20 cellular contexts compared by ENCODE assay signal in genomic region chr4:86569103-86569870, GRCh38. TPM values are rescaled to one million over a fixed set of nuclear protein-coding genes. Genes with fewer than 3 reads are reported as not detected.
A peak's percentile ranks its signal among the peaks of the same experiment; 100 is the strongest.
DNase-seq lines count a peak whose midpoint lies in the region; ATAC-seq, FAIRE-seq and TF ChIP-seq lines count a peak whose summit lies in the region.
"Had no signal": no experiment of that assay in that cellular context is flagged by ENCODE, and none has a peak within 500 bp of the region (broad histone marks: within the 10 kb centered on the region; RNA-seq: fewer than 3 reads in every experiment).

No MANE protein-coding gene starts in this region.

- H4K5ac ChIP-seq in H9 (ENCODE audit: insufficient read length, low read depth, low read length) = no peak overlapping the region

- BruUV-seq in HepG2 (replicated peaks; lab: Mats Ljungman, UMichigan) = no TSS peak

- DNase-seq in HepG2 (ENCODE audit: low spot score) = no peak
- DNase-seq in right lobe of liver = no peak
- no peak for DNase-seq in H9
- DNase-seq in C1 segment of cervical spinal cord (lab: John Stamatoyannopoulos, UW) = no peak
- no peak for DNase-seq in stimulated activated naive B cell treated with anti-CD40 and anti-IgM and Interleukin-4, amounts not matched to agents 10 μg/mL and 1 μg/mL and 100 μg/mL, for 72 hours
- DNase-seq in HPDE6-E6E7 (ENCODE audit: extremely low spot score) = no peak
- DNase-seq: 8988T; activated CD8-positive, alpha-beta memory T cell treated with anti-CD3 and anti-CD28 coated beads for 24 hours; BE2C; midbrain; NCI-H1436 had no signal

- TF ChIP-seq POLR2A in HepG2 (IDR thresholded peaks at IDR 0.05; ENCODE audit: insufficient read depth in 1 of 2, low read depth in 2 of 2, low read length in 2 of 2) (no peak), right lobe of liver (IDR thresholded peaks at IDR 0.05) (no peak)

- H3K27me3 Mint-ChIP-seq in H9 (ENCODE audit: low read depth) = no peaks in the 10 kb centered on the region
- no peaks in the 10 kb centered on the region for H3K27me3 Mint-ChIP-seq in stimulated activated naive B cell treated with anti-CD40 and anti-IgM and Interleukin-4, amounts not matched to agents 10 μg/mL and 1 μg/mL and 100 μg/mL, for 72 hours

- no peaks in the 10 kb centered on the region for H3K36me3 ChIP-seq in HepG2 (replicated peaks in 1 of 2; ENCODE audit: control insufficient read depth in 1 of 2, insufficient read depth in 2 of 2, low read length in 2 of 2)
- no peaks in the 10 kb centered on the region for H3K36me3 ChIP-seq in right lobe of liver
- H3K36me3 ChIP-seq: BE2C, gastroesophageal sphincter, suprapubic skin had no signal

- TF ChIP-seq EP300 in HepG2 (IDR thresholded peaks at IDR 0.05; ENCODE audit: low read depth in 2 of 2, low read length in 2 of 2) (no peak), HepG2 (CRISPR knock-in tag; IDR thresholded peaks at IDR 0.05; ENCODE audit: borderline replicate concordance) (no peak)

- H4K8ac ChIP-seq in H9 (replicated peaks; ENCODE audit: insufficient read length, low read depth, low read length) = no peak overlapping the region

- H3K27me3 ChIP-seq in HepG2 (ENCODE audit: control insufficient read depth in 1 of 2, insufficient read depth in 2 of 2, low read length in 2 of 2) (no peaks in the 10 kb centered on the region), right lobe of liver (no peaks in the 10 kb centered on the region), H9 (ENCODE audit: insufficient read depth, low read length) (no peaks in the 10 kb centered on the region)
- H3K27me3 ChIP-seq: BE2C, gastroesophageal sphincter, suprapubic skin had no signal

- peak overlapping the region; percentile 60 for H2BK20ac ChIP-seq in H9 (ENCODE audit: low read depth, low read length, poor library complexity, severe bottlenecking)

- H2AK5ac ChIP-seq in H9 (ENCODE audit: insufficient read length, low read length) = no peak overlapping the region

- H3K79me2 ChIP-seq in HepG2 (ENCODE audit: insufficient read depth, low read length) (no peaks in the 10 kb centered on the region), H9 (ENCODE audit: insufficient read depth, low read length) (no peaks in the 10 kb centered on the region)

- no peaks in the 10 kb centered on the region for H3K9me3 ChIP-seq in HepG2 (ENCODE audit: low read length)
- H3K9me3 ChIP-seq in right lobe of liver = no peaks in the 10 kb centered on the region
- H3K9me3 ChIP-seq in H9 (ENCODE audit: control insufficient read depth, low read depth, low read length) = no peaks in the 10 kb centered on the region
- H3K9me3 ChIP-seq: BE2C, gastroesophageal sphincter, suprapubic skin had no signal

- H3K36me3 Mint-ChIP-seq in H9 (ENCODE audit: insufficient read depth in 1 of 3, low read depth in 3 of 3) = no peaks in the 10 kb centered on the region; a peak in 1 of 7 replicates
- no peaks in the 10 kb centered on the region for H3K36me3 Mint-ChIP-seq in stimulated activated naive B cell treated with anti-CD40 and anti-IgM and Interleukin-4, amounts not matched to agents 10 μg/mL and 1 μg/mL and 100 μg/mL, for 72 hours

- no peaks in the 10 kb centered on the region for H3K23me2 ChIP-seq in H9 (ENCODE audit: insufficient read length, low read depth, low read length, poor library complexity, severe bottlenecking)

- H3K27ac ChIP-seq in HepG2 (ENCODE audit: extremely low read length, insufficient read depth, low read length) (no peak overlapping the region), right lobe of liver (no peak overlapping the region), H9 (ENCODE audit: insufficient read length, low read depth, low read length) (no peak overlapping the region)
- H3K27ac ChIP-seq: gastroesophageal sphincter, suprapubic skin had no signal

- CTCF ChIA-PET in HepG2 (lab: Yijun Ruan, JAX; ENCODE audit: low intra/inter-chr PET ratio, low total read pairs) = no interaction called here

- intact Hi-C loops in HepG2 (cut with micrococcal nuclease; ENCODE audit: unreplicated experiment) (no loop called here), right lobe of liver (cut with DNase I) (no loop called here)

- H2BK5ac ChIP-seq in H9 (ENCODE audit: insufficient read length, low read length) = no peak overlapping the region

- peak overlapping the region in 1 of 3 experiments; percentile 16; a peak in 1 of 7 replicates for H3K27ac Mint-ChIP-seq in H9
- no peak overlapping the region for H3K27ac Mint-ChIP-seq in stimulated activated naive B cell treated with anti-CD40 and anti-IgM and Interleukin-4, amounts not matched to agents 10 μg/mL and 1 μg/mL and 100 μg/mL, for 72 hours
- H3K27ac Mint-ChIP-seq: activated T-helper 1 cell treated with anti-CD3 and anti-CD28 coated beads, Interleukin-12 subunit alpha, Interleukin-12 subunit beta, Interleukin-2, Interleukin-4 antibody, amounts not matched to agents 30 ng/mL and 10 ng/mL and 1 ng/mL, durations not matched to agents 14 hours and 24 hours and 36 hours had no signal

- H3K4me2 ChIP-seq in HepG2 (ENCODE audit: low read depth, low read length) (no peak overlapping the region), H9 (ENCODE audit: insufficient read depth, insufficient read length, low read length) (no peak overlapping the region)

- no peak overlapping the region for H4K91ac ChIP-seq in H9 (ENCODE audit: insufficient read length, low read depth, low read length)

- TF ChIP-seq RAD21 in HepG2 (CRISPR knock-in tag; IDR thresholded peaks at IDR 0.05) = no peak

- in situ Hi-C loops in HepG2 (cut with HindIII; ENCODE audit: extremely low pct_ligation_motif_present, low pct_unique_long_range_greater_than_20kb) = no loop called here

- H2AFZ ChIP-seq in HepG2 (ENCODE audit: low read length) = no peak overlapping the region
- no peak overlapping the region for H2AFZ ChIP-seq in H9 (ENCODE audit: low read length)

- FAIRE-seq in HepG2 (lab: Jason Lieb, UNC) = no peak
- FAIRE-seq: bronchial epithelial cell had no signal

- ATAC-seq in HepG2 (no peak), right lobe of liver (no peak), HG03378 (IDR thresholded peaks at IDR 0.05; ENCODE audit: unreplicated experiment) (peak; percentile 47), HG03108 (IDR thresholded peaks at IDR 0.05; ENCODE audit: unreplicated experiment) (no peak)
- no peak for ATAC-seq in stimulated activated naive B cell treated with anti-CD40 and anti-IgM and Interleukin-4, amounts not matched to agents 10 μg/mL and 1 μg/mL and 100 μg/mL, for 72 hours (replicated peaks)
- ATAC-seq: gastroesophageal sphincter, left lobe of liver, Panc1 had no signal

- H2BK15ac ChIP-seq in H9 (ENCODE audit: low read depth, low read length) = no peak overlapping the region

- H2BK12ac ChIP-seq in H9 (ENCODE audit: insufficient read length, low read depth, low read length) = no peak overlapping the region

- H3K56ac ChIP-seq in H9 (ENCODE audit: insufficient read length, low read depth, low read length) = no peak overlapping the region

- H3K4me3 ChIP-seq in HepG2 (replicated peaks in 1 of 3; ENCODE audit: insufficient read depth in 1 of 3, low read depth in 2 of 3, low read length in 3 of 3) (no peak overlapping the region), right lobe of liver (no peak overlapping the region)
- H3K4me3 ChIP-seq: gastroesophageal sphincter, suprapubic skin had no signal

- H4K20me1 ChIP-seq in HepG2 (ENCODE audit: insufficient read depth, low read length) (no peaks in the 10 kb centered on the region), H9 (ENCODE audit: control insufficient read depth, insufficient read depth, insufficient read length) (no peaks in the 10 kb centered on the region)

- 2% methylated on average over 6 of the region's 6 CpGs for WGBS in HepG2 (ENCODE audit: low lambda C conversion rate)
- 65% methylated on average over 6 of the region's 6 CpGs for WGBS in right lobe of liver (ENCODE audit: insufficient coverage, low coverage, low lambda C conversion rate, missing lambda C conversion rate)
- WGBS in H9 (ENCODE audit: extremely low coverage, insufficient read length, low lambda C conversion rate) = no CpG with 5 or more reads among the region's 6 CpGs

- H3K23ac ChIP-seq in H9 (ENCODE audit: insufficient read length, low read depth, low read length) = no peak overlapping the region

- no peak overlapping the region for H3K18ac ChIP-seq in H9 (ENCODE audit: insufficient read length, low read depth, low read length)

- no peak overlapping the region for H3T11ph ChIP-seq in H9 (ENCODE audit: low read length)

- TF ChIP-seq CTCF in HepG2 (CRISPR knock-in tag; IDR thresholded peaks at IDR 0.05) (no peak), right lobe of liver (IDR thresholded peaks at IDR 0.05) (no peak), H9 (conservative IDR thresholded peaks at IDR 0.05) (no peak)

- H3K4me1 ChIP-seq in HepG2 (ENCODE audit: insufficient read depth, low read length) (no peaks in the 10 kb centered on the region), right lobe of liver (no peaks in the 10 kb centered on the region), H9 (ENCODE audit: insufficient read depth, low read length) (no peaks in the 10 kb centered on the region)
- H3K4me1 ChIP-seq: gastroesophageal sphincter, suprapubic skin had no signal

- POLR2A ChIA-PET in HepG2 (lab: Yijun Ruan, JAX) = no interaction called here

- H3K4ac ChIP-seq in H9 (ENCODE audit: low read depth, low read length) = no peak overlapping the region

- H3K4me3 Mint-ChIP-seq in H9 = no peak overlapping the region
- no peak overlapping the region for H3K4me3 Mint-ChIP-seq in stimulated activated naive B cell treated with anti-CD40 and anti-IgM and Interleukin-4, amounts not matched to agents 10 μg/mL and 1 μg/mL and 100 μg/mL, for 72 hours
- H3K4me3 Mint-ChIP-seq: activated T-helper 1 cell treated with anti-CD3 and anti-CD28 coated beads, Interleukin-12 subunit alpha, Interleukin-12 subunit beta, Interleukin-2, Interleukin-4 antibody, amounts not matched to agents 30 ng/mL and 10 ng/mL and 1 ng/mL, durations not matched to agents 14 hours and 24 hours and 36 hours; neural crest cell had no signal

- no peaks in the 10 kb centered on the region for H3K9me3 Mint-ChIP-seq in H9
- no peaks in the 10 kb centered on the region for H3K9me3 Mint-ChIP-seq in stimulated activated naive B cell treated with anti-CD40 and anti-IgM and Interleukin-4, amounts not matched to agents 10 μg/mL and 1 μg/mL and 100 μg/mL, for 72 hours
- H3K9me3 Mint-ChIP-seq: activated T-helper 1 cell treated with anti-CD3 and anti-CD28 coated beads, Interleukin-12 subunit alpha, Interleukin-12 subunit beta, Interleukin-2, Interleukin-4 antibody, amounts not matched to agents 30 ng/mL and 10 ng/mL and 1 ng/mL, durations not matched to agents 14 hours and 24 hours and 36 hours; neural crest cell had no signal

- H3K9ac ChIP-seq in HepG2 (ENCODE audit: insufficient read depth, low read depth, low read length) (no peak overlapping the region), H9 (ENCODE audit: extremely low read depth, insufficient read length, low read length) (no peak overlapping the region)

- H2BK120ac ChIP-seq in H9 (ENCODE audit: low read depth, low read length, poor library complexity, severe bottlenecking) = no peak overlapping the region

- H3K14ac ChIP-seq in H9 (ENCODE audit: insufficient read depth, low read length) = no peak overlapping the region

- peaks cover 9 to 14% of the 10 kb centered on the region in 2 experiments for H3K4me1 Mint-ChIP-seq in H9
- H3K4me1 Mint-ChIP-seq in stimulated activated naive B cell treated with anti-CD40 and anti-IgM and Interleukin-4, amounts not matched to agents 10 μg/mL and 1 μg/mL and 100 μg/mL, for 72 hours = no peaks in the 10 kb centered on the region

- H3K79me1 ChIP-seq in H9 (ENCODE audit: insufficient read depth, low read depth, low read length, poor library complexity, severe bottlenecking) = no peaks in the 10 kb centered on the region

RNA-seq across cellular contexts. Expression of gene PTPN13, which starts 24.8 kb away (rescaled TPM):
- not detected in 2 replicates for total RNA-seq in HepG2 (2016; rRNA removed; fragmentation: Illumina TruSeq; extraction: Trizol)
- total RNA-seq in HepG2 (2016; cell fraction: cytosol; rRNA removed; fragmentation: Illumina TruSeq; extraction: Trizol; ENCODE audit: low read depth) = not detected in 2 replicates
- not detected in 2 replicates for total RNA-seq in HepG2 (2016; cell fraction: insoluble cytoplasmic fraction; rRNA removed; fragmentation: Illumina TruSeq; extraction: Trizol)
- total RNA-seq in HepG2 (2016; cell fraction: membrane; rRNA removed; fragmentation: Illumina TruSeq; extraction: Trizol) = not detected in 2 replicates
- not detected in 2 replicates for total RNA-seq in HepG2 (2016; cell fraction: nucleus; rRNA removed; fragmentation: Illumina TruSeq; extraction: Trizol)
- polyA plus RNA-seq in HepG2 (2011; rRNA removed) = not detected in 2 replicates
- under 0.01 TPM in 1 of 2 replicates, not detected in the other for polyA plus RNA-seq in HepG2 (2011; cell fraction: cytosol; rRNA removed)
- polyA plus RNA-seq in HepG2 (2011; cell fraction: nucleus; rRNA removed) = 0.02 TPM in 1 of 2 replicates, not detected in the other
- polyA plus RNA-seq in HepG2 (2012) = not detected in 2 replicates
- not detected in 2 replicates for polyA plus RNA-seq in HepG2 (2016; cell fraction: cytosol; fragmentation: Illumina TruSeq; extraction: Trizol; ENCODE audit: low read depth)
- not detected in 2 replicates for polyA plus RNA-seq in HepG2 (2016; cell fraction: insoluble cytoplasmic fraction; fragmentation: Illumina TruSeq; extraction: Trizol; ENCODE audit: low read depth)
- not detected in 2 replicates for polyA plus RNA-seq in HepG2 (2016; cell fraction: membrane; fragmentation: Illumina TruSeq; extraction: Trizol; ENCODE audit: low read depth)
- not detected in 2 replicates for polyA plus RNA-seq in HepG2 (2016; cell fraction: nucleus; fragmentation: Illumina TruSeq; extraction: Trizol; ENCODE audit: insufficient read depth, low read depth)
- 8.6 TPM in 1 of 2 replicates, not detected in the other for polyA minus RNA-seq in HepG2 (2011; rRNA and poly(A)+ RNA removed; ENCODE audit: low replicate concordance)
- polyA minus RNA-seq in HepG2 (2011; cell fraction: cytosol; rRNA and poly(A)+ RNA removed) = not detected in 2 replicates
- not detected in 2 replicates for polyA minus RNA-seq in HepG2 (2011; cell fraction: nucleus; rRNA and poly(A)+ RNA removed)
- total RNA-seq in right lobe of liver = 1 to 10 TPM in 3 of 6 experiments, under 1 TPM in 3; 0.73 to 2.2 (median 1.0) TPM
- 32.7 and 34.9 TPM in 2 replicates for total RNA-seq in H9 (2021)

Comparison
In these comparisons a context has a peak if more than half of its experiments do, and no peak if none do; other contexts are left out.
1. RNA of gene PTPN13, which starts 24.8 kb away (total RNA-seq): 32.7 to 34.9 TPM in H9; 0.73 to 2.2 TPM in right lobe of liver and not detected in HepG2; every median in the first group is over 10 times any median in the second.